8 cellular contexts compared by ENCODE assay signal in genomic region chr11:65083834-65084597, GRCh38. TPM values are rescaled to one million over a fixed set of nuclear protein-coding genes. Genes with fewer than 3 reads are reported as not detected.
DNase-seq lines count a peak whose midpoint lies in the region; ATAC-seq, FAIRE-seq and TF ChIP-seq lines count a peak whose summit lies in the region.

Gene CDCA5 (minus strand): TSS chr11:65084040. CDS start chr11:65083978, 62 bp downstream.
Gene ZFPL1 (plus strand): TSS chr11:65084222. CDS start chr11:65084699, 477 bp downstream.

- H3K4me1 ChIP-seq in HepG2 (ENCODE audit: insufficient read depth, low read length), result peaks cover 33% of the 10 kb centered on the region

- H3K27ac Mint-ChIP-seq in activated CD4-positive, alpha-beta memory T cell treated with anti-CD3 and anti-CD28 coated beads for 36 hours, result peak within 1 kb of the TSS; percentile 96

- peak within 1 kb of the TSS; percentile 93 for H3K4me2 ChIP-seq in HepG2 (ENCODE audit: low read depth, low read length)

- H3K27me3 ChIP-seq in HepG2 (ENCODE audit: control insufficient read depth in 1 of 2, insufficient read depth in 2 of 2, low read length in 2 of 2), result no peaks in the 10 kb centered on the region; a peak in 1 of 5 replicates

- peak; percentile 76 for ATAC-seq in GM19438 (IDR thresholded peaks at IDR 0.05; ENCODE audit: low read depth, unreplicated experiment)
- peak; percentile 83 for ATAC-seq in HepG2

- H3K9me3 ChIP-seq in HepG2 (ENCODE audit: low read length), result no peaks in the 10 kb centered on the region

- peak within 1 kb of the TSS; percentile 95 for H3K9ac ChIP-seq in HepG2 (ENCODE audit: insufficient read depth, low read depth, low read length)

- intact Hi-C loops in activated CD4-positive, alpha-beta memory T cell treated with anti-CD3 and anti-CD28 coated beads for 36 hours (cut with micrococcal nuclease), result loop anchor here (1.0 to 5.0 kb wide), 7 partner anchors 12 to 72 kb away; partner anchors contain the start of genes ARL2, FAU, MRPL49 and SAC3D1
- intact Hi-C loops in HepG2 (cut with micrococcal nuclease; ENCODE audit: unreplicated experiment), result no loop called here

- no peaks in the 10 kb centered on the region for H3K27me3 Mint-ChIP-seq in activated CD4-positive, alpha-beta memory T cell treated with anti-CD3 and anti-CD28 coated beads for 36 hours

- H2AFZ ChIP-seq in HepG2 (ENCODE audit: low read length), result no peak within 1 kb of the TSS

- 0 out of 4 replicates have a peak, but pooled peaks of 1 of the 2 experiments have one; percentile 40 for TF ChIP-seq EP300 in HepG2 (IDR thresholded peaks at IDR 0.05; ENCODE audit: low read depth in 2 of 2, low read length in 2 of 2)
- peak; percentile 43; the same call in 1 of the 2 replicates for TF ChIP-seq EP300 in HepG2 (CRISPR knock-in tag; IDR thresholded peaks at IDR 0.05; ENCODE audit: borderline replicate concordance)

- in situ Hi-C loops in HepG2 (cut with HindIII; ENCODE audit: extremely low pct_ligation_motif_present, low pct_unique_long_range_greater_than_20kb), result no loop called here

- FAIRE-seq in HepG2 (lab: Jason Lieb, UNC), result peak; percentile 76

- H3K27ac ChIP-seq in HepG2 (ENCODE audit: extremely low read length, insufficient read depth, low read length), result peak within 1 kb of the TSS; percentile 83

- TF ChIP-seq POLR2A in HepG2 (IDR thresholded peaks at IDR 0.05; ENCODE audit: insufficient read depth in 1 of 2, low read depth in 2 of 2, low read length in 2 of 2), result peak; percentile 63 to 71

- H3K4me3 ChIP-seq in HepG2 (replicated peaks in 1 of 3; ENCODE audit: insufficient read depth in 1 of 3, low read depth in 2 of 3, low read length in 3 of 3), result peak within 1 kb of the TSS; percentile 70 to 99 (median 87)

- peak; percentile 37; the same call in 1 of the 2 replicates for TF ChIP-seq RAD21 in HepG2 (CRISPR knock-in tag; IDR thresholded peaks at IDR 0.05)

- TF ChIP-seq CTCF in HepG2 (CRISPR knock-in tag; IDR thresholded peaks at IDR 0.05), result peak; percentile 32

- H3K9me3 Mint-ChIP-seq in activated CD4-positive, alpha-beta memory T cell treated with anti-CD3 and anti-CD28 coated beads for 36 hours, result no peaks in the 10 kb centered on the region

- BruUV-seq in HepG2 (replicated peaks; lab: Mats Ljungman, UMichigan), result no TSS peak

- CTCF ChIA-PET in activated CD4-positive, alpha-beta memory T cell treated with anti-CD3 and anti-CD28 coated beads for 36 hours (lab: Charles Lee), result interaction anchor here (0.7 to 2.2 kb wide), 4 partner anchors 15 to 249 kb away, joined by 3 to 8 read pairs (median 5); partner anchors contain the start of gene ARL2
- CTCF ChIA-PET in HepG2 (lab: Yijun Ruan, JAX; ENCODE audit: low intra/inter-chr PET ratio, low total read pairs), result no interaction called here

- H3K4me1 Mint-ChIP-seq in activated CD4-positive, alpha-beta memory T cell treated with anti-CD3 and anti-CD28 coated beads for 36 hours (ENCODE audit: low read depth), result peaks cover 36% of the 10 kb centered on the region

- H3K4me3 Mint-ChIP-seq in activated CD4-positive, alpha-beta memory T cell treated with anti-CD3 and anti-CD28 coated beads for 36 hours, result peak within 1 kb of the TSS; percentile 99

- peaks cover 57% of the 10 kb centered on the region for H3K36me3 Mint-ChIP-seq in activated CD4-positive, alpha-beta memory T cell treated with anti-CD3 and anti-CD28 coated beads for 36 hours

- peaks cover 19 to 31% of the 10 kb centered on the region in 2 experiments for H3K36me3 ChIP-seq in HepG2 (replicated peaks in 1 of 2; ENCODE audit: control insufficient read depth in 1 of 2, insufficient read depth in 2 of 2, low read length in 2 of 2)

- peak; percentile 99 for DNase-seq in CD1c-positive myeloid dendritic cell (ENCODE audit: extremely low spot score)
- DNase-seq in HK-2 (ENCODE audit: unreplicated experiment), result peak; percentile 88
- peak; percentile 69 for DNase-seq in NCI-H82 treated with DMSO at 0.1 percent for 48 hours (lab: John Stamatoyannopoulos, UW; ENCODE audit: unreplicated experiment)
- DNase-seq in activated CD4-positive, alpha-beta memory T cell treated with anti-CD3 and anti-CD28 coated beads for 36 hours, result peak; percentile 97
- peak; percentile 91 to 96 for DNase-seq in dermis microvascular lymphatic vessel endothelial cell (ENCODE audit: low read depth in 2 of 2)
- peak; percentile 91 for DNase-seq in HepG2 (ENCODE audit: low spot score)
- DNase-seq in stimulated activated CD4-positive, alpha-beta T cell treated with anti-CD3 and anti-CD28 coated beads, Interleukin-2, amount 100 ng/mL, for 48 hours, result peak; percentile 95 to 96

- POLR2A ChIA-PET in activated CD4-positive, alpha-beta memory T cell treated with anti-CD3 and anti-CD28 coated beads for 36 hours (lab: Charles Lee), result interaction anchor here (0.5 to 3.5 kb wide), 8 partner anchors 11 to 249 kb away, joined by 3 to 17 read pairs (median 3); partner anchors contain the start of genes FAU, MRPL49, SAC3D1 and VPS51
- POLR2A ChIA-PET in HepG2 (lab: Yijun Ruan, JAX), result no interaction called here

- WGBS in HepG2 (ENCODE audit: low lambda C conversion rate), result under 1% methylated on average over 63 of the region's 79 CpGs

- H3K79me2 ChIP-seq in HepG2 (ENCODE audit: insufficient read depth, low read length), result peaks cover 31% of the 10 kb centered on the region

- H4K20me1 ChIP-seq in HepG2 (ENCODE audit: insufficient read depth, low read length), result no peaks in the 10 kb centered on the region

TF ChIP-seq in HepG2, 621 proteins besides CTCF, POLR2A, EP300 and RAD21 (continues in another document):
- 0 out of 2 replicates have a peak, but pooled peaks have one; percentile 41 for TF ChIP-seq ZBTB42 (CRISPR knock-in tag; IDR thresholded peaks at IDR 0.05)
- peak; percentile 94 for TF ChIP-seq BATF2 (CRISPR knock-in tag; IDR thresholded peaks at IDR 0.05)
- TF ChIP-seq FOSL2 (CRISPR knock-in tag; IDR thresholded peaks at IDR 0.05), result peak; percentile 53

RNA-seq across cellular contexts. Expression of gene CDCA5, which starts in this region (rescaled TPM):
- total RNA-seq in activated CD4-positive, alpha-beta memory T cell treated with anti-CD3 and anti-CD28 coated beads for 36 hours, result 100 to 1,000 TPM; 111 to 112 TPM
- total RNA-seq in dermis microvascular lymphatic vessel endothelial cell, result 3.9 and 7.6 TPM in 2 replicates
- 50.6 and 63.1 TPM in 2 replicates for total RNA-seq in HepG2 (2016; rRNA removed; fragmentation: Illumina TruSeq; extraction: Trizol)
- 10.5 and 13.6 TPM in 2 replicates for total RNA-seq in HepG2 (2016; cell fraction: cytosol; rRNA removed; fragmentation: Illumina TruSeq; extraction: Trizol; ENCODE audit: low read depth)
- 51.6 and 54.0 TPM in 2 replicates for total RNA-seq in HepG2 (2016; cell fraction: insoluble cytoplasmic fraction; rRNA removed; fragmentation: Illumina TruSeq; extraction: Trizol)
- total RNA-seq in HepG2 (2016; cell fraction: membrane; rRNA removed; fragmentation: Illumina TruSeq; extraction: Trizol), result 34.2 and 34.8 TPM in 2 replicates
- 28.5 and 29.9 TPM in 2 replicates for total RNA-seq in HepG2 (2016; cell fraction: nucleus; rRNA removed; fragmentation: Illumina TruSeq; extraction: Trizol)
- polyA plus RNA-seq in HepG2 (2011; rRNA removed), result 9.8 and 13.5 TPM in 2 replicates
- polyA plus RNA-seq in HepG2 (2011; cell fraction: cytosol; rRNA removed), result 9.8 and 14.9 TPM in 2 replicates
- polyA plus RNA-seq in HepG2 (2011; cell fraction: nucleus; rRNA removed), result 13.0 and 18.3 TPM in 2 replicates
- polyA plus RNA-seq in HepG2 (2012), result 9.0 and 19.7 TPM in 2 replicates
- 10.9 and 11.2 TPM in 2 replicates for polyA plus RNA-seq in HepG2 (2016; cell fraction: cytosol; fragmentation: Illumina TruSeq; extraction: Trizol; ENCODE audit: low read depth)
- 71.5 and 74.3 TPM in 2 replicates for polyA plus RNA-seq in HepG2 (2016; cell fraction: insoluble cytoplasmic fraction; fragmentation: Illumina TruSeq; extraction: Trizol; ENCODE audit: low read depth)
- 26.4 and 29.7 TPM in 2 replicates for polyA plus RNA-seq in HepG2 (2016; cell fraction: membrane; fragmentation: Illumina TruSeq; extraction: Trizol; ENCODE audit: low read depth)
- 62.8 and 64.8 TPM in 2 replicates for polyA plus RNA-seq in HepG2 (2016; cell fraction: nucleus; fragmentation: Illumina TruSeq; extraction: Trizol; ENCODE audit: insufficient read depth, low read depth)
- polyA minus RNA-seq in HepG2 (2011; rRNA and poly(A)+ RNA removed; ENCODE audit: low replicate concordance), result 21.2 and 61.0 TPM in 2 replicates
- 8.1 and 8.3 TPM in 2 replicates for polyA minus RNA-seq in HepG2 (2011; cell fraction: cytosol; rRNA and poly(A)+ RNA removed)
- polyA minus RNA-seq in HepG2 (2011; cell fraction: nucleus; rRNA and poly(A)+ RNA removed), result 7.0 and 10.6 TPM in 2 replicates

RNA-seq across cellular contexts. Expression of gene ZFPL1, which starts in this region (rescaled TPM):
- 10 to 100 TPM; 28.3 to 31.3 TPM for total RNA-seq in activated CD4-positive, alpha-beta memory T cell treated with anti-CD3 and anti-CD28 coated beads for 36 hours
- total RNA-seq in dermis microvascular lymphatic vessel endothelial cell, result 20.7 and 24.7 TPM in 2 replicates
- total RNA-seq in HepG2 (2016; rRNA removed; fragmentation: Illumina TruSeq; extraction: Trizol), result 27.6 and 32.2 TPM in 2 replicates
- 18.5 and 24.3 TPM in 2 replicates for total RNA-seq in HepG2 (2016; cell fraction: cytosol; rRNA removed; fragmentation: Illumina TruSeq; extraction: Trizol; ENCODE audit: low read depth)
- 23.3 and 34.5 TPM in 2 replicates for total RNA-seq in HepG2 (2016; cell fraction: insoluble cytoplasmic fraction; rRNA removed; fragmentation: Illumina TruSeq; extraction: Trizol)
- 24.9 and 32.0 TPM in 2 replicates for total RNA-seq in HepG2 (2016; cell fraction: membrane; rRNA removed; fragmentation: Illumina TruSeq; extraction: Trizol)
- total RNA-seq in HepG2 (2016; cell fraction: nucleus; rRNA removed; fragmentation: Illumina TruSeq; extraction: Trizol), result 20.7 and 22.6 TPM in 2 replicates
- polyA plus RNA-seq in HepG2 (2011; rRNA removed), result 49.7 and 56.0 TPM in 2 replicates
- polyA plus RNA-seq in HepG2 (2011; cell fraction: cytosol; rRNA removed), result 29.9 and 43.2 TPM in 2 replicates
- 58.5 and 59.4 TPM in 2 replicates for polyA plus RNA-seq in HepG2 (2011; cell fraction: nucleus; rRNA removed)
- polyA plus RNA-seq in HepG2 (2012), result 21.4 and 31.3 TPM in 2 replicates
- 23.6 and 30.1 TPM in 2 replicates for polyA plus RNA-seq in HepG2 (2016; cell fraction: cytosol; fragmentation: Illumina TruSeq; extraction: Trizol; ENCODE audit: low read depth)
- polyA plus RNA-seq in HepG2 (2016; cell fraction: insoluble cytoplasmic fraction; fragmentation: Illumina TruSeq; extraction: Trizol; ENCODE audit: low read depth), result 27.9 and 36.5 TPM in 2 replicates
- polyA plus RNA-seq in HepG2 (2016; cell fraction: membrane; fragmentation: Illumina TruSeq; extraction: Trizol; ENCODE audit: low read depth), result 25.0 and 25.2 TPM in 2 replicates
- 33.5 and 40.8 TPM in 2 replicates for polyA plus RNA-seq in HepG2 (2016; cell fraction: nucleus; fragmentation: Illumina TruSeq; extraction: Trizol; ENCODE audit: insufficient read depth, low read depth)
- polyA minus RNA-seq in HepG2 (2011; rRNA and poly(A)+ RNA removed; ENCODE audit: low replicate concordance), result 50.7 and 52.3 TPM in 2 replicates
- polyA minus RNA-seq in HepG2 (2011; cell fraction: cytosol; rRNA and poly(A)+ RNA removed), result 15.5 and 16.8 TPM in 2 replicates
- 40.4 and 59.2 TPM in 2 replicates for polyA minus RNA-seq in HepG2 (2011; cell fraction: nucleus; rRNA and poly(A)+ RNA removed)

Comparison
In these comparisons a context has a peak if more than half of its experiments do, and no peak if none do; other contexts are left out.
1. Peak in every context shown above with its lines: DNase-seq, ATAC-seq, H3K4me3 ChIP-seq and H3K27ac ChIP-seq.